8 cellular contexts compared by ENCODE assay signal in the genomic region with DNA sequence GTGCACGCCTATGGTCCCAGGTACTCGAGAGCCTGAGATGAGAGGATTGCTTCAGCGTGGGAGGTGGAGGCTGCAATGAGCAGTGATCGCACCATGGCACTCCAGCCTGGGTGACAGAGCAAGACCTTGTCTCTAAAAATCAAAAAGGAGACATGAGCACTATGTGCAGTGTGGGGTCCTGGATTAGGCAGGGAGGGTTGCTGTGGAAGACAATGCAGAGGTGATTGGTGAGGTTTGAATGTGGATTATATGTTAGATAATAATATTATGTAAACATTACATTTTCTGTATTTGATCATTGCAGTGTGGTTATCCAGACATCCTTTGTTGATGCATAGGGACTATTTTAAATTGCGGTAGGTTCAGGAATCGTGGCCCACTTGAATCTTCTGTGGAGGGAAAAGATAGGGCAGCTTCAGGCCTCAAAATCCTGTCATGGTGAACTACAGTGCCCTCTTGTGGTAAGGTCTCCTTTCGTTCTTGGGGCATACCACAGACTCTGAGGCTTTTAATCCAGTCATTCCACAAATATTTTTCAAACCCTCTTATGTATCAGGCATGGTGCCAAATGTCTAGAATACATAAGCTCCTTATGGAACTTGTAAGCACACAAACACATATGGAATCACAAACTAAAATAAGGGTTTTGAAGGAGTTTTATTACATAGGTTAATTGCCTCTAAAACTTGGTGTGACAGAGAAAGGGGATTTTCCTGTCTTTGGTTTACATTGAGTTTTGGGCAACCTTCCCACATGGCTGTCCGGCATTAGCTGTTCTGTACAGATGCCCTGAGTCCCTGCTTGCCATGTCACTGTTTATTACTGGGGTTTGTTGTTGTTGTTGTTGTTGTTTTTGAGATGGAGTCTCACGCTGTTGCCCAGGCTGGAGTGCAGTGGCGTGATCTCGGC. TPM values are rescaled to one million over a fixed set of nuclear protein-coding genes. Genes with fewer than 3 reads are reported as not detected.
DNase-seq lines count a peak whose midpoint lies in the region; ATAC-seq, FAIRE-seq and TF ChIP-seq lines count a peak whose summit lies in the region.

No MANE protein-coding gene starts in this region.

- H3K4me3 ChIP-seq in HCT116 (replicated peaks in 1 of 2; ENCODE audit: low read depth in 1 of 2, low read length in 2 of 2), result no peak overlapping the region

- DNase-seq in GM03348 (ENCODE audit: low spot score), result peak; percentile 87
- peak; percentile 73 for DNase-seq in HCT116 (ENCODE audit: low read depth, low spot score)
- peak; percentile 44 for DNase-seq in NCI-H146 treated with DMSO at 0.1 percent for 48 hours (lab: John Stamatoyannopoulos, UW; ENCODE audit: unreplicated experiment)
- DNase-seq in T-helper 2 cell, result peak in 4 of 5 experiments; percentile 5 to 73 (median 18)
- peak; percentile 59 to 84 for DNase-seq in T47D (ENCODE audit: low read depth in 1 of 2, low spot score in 1 of 2)
- peak; percentile 15 for DNase-seq in stimulated activated CD4-positive, alpha-beta T cell treated with anti-CD3 and anti-CD28 coated beads, Interleukin-4, amount 100 ng/mL, for 1 hour

- TF ChIP-seq CTCF in HCT116 (IDR thresholded peaks at IDR 0.05 in 2 of 3, conservative IDR thresholded peaks at IDR 0.05 in 1 of 3; ENCODE audit: borderline replicate concordance in 1 of 3, insufficient read depth in 1 of 3, low read depth in 2 of 3, low read length in 2 of 3), result peak; percentile 70 to 84 (median 84)

- H3K36me3 ChIP-seq in HCT116 (ENCODE audit: control insufficient read depth in 1 of 2, insufficient read depth in 2 of 2, low read length in 2 of 2), result no peaks in the 10 kb centered on the region; a peak in 1 of 4 replicates

- H3K79me2 ChIP-seq in HCT116 (ENCODE audit: insufficient read depth, low read length), result no peaks in the 10 kb centered on the region

- FAIRE-seq in islet of Langerhans (lab: Jason Lieb, UNC), result peak; percentile 95

- ATAC-seq in HCT116, result peak; percentile 95
- no peak for ATAC-seq in HG03025 (IDR thresholded peaks at IDR 0.05; ENCODE audit: low FRiP score, unreplicated experiment)

- TF ChIP-seq POLR2A in HCT116 (IDR thresholded peaks at IDR 0.05; ENCODE audit: borderline replicate concordance, extremely low read depth, insufficient read depth, insufficient read length), result no peak

- in situ Hi-C loops in T47D (cut with HindIII; ENCODE audit: low pct_unique_long_range_greater_than_20kb, low sequenced_read_pairs), result no loop called here

- intact Hi-C loops in HCT116 (cut with micrococcal nuclease), result loop anchor here (1.0 to 5.0 kb wide), 5 partner anchors 125 to 533 kb away; no protein-coding TSS in a partner anchor

- no peaks in the 10 kb centered on the region for H3K9me3 ChIP-seq in HCT116 (ENCODE audit: control insufficient read depth in 1 of 2, insufficient read depth in 1 of 2, low read depth in 1 of 2, low read length in 2 of 2)

- RAD21 ChIA-PET in HCT116 (lab: Charles Lee; ENCODE audit: low non-redundant PET in 1 of 2, low total read pairs in 2 of 2, uncharacterized antibody in 2 of 2, unreplicated experiment in 2 of 2), result no interaction called here

- H3K4me1 ChIP-seq in HCT116 (ENCODE audit: control insufficient read depth in 1 of 2, insufficient read depth in 2 of 2, low read length in 2 of 2), result no peaks in the 10 kb centered on the region

- no peak overlapping the region for H3K27ac ChIP-seq in HCT116 (ENCODE audit: low read depth, low read length)

- no peak overlapping the region for H2AFZ ChIP-seq in HCT116 (ENCODE audit: low read depth, low read length, poor library complexity, severe bottlenecking)

- H3K9me2 ChIP-seq in HCT116 (ENCODE audit: insufficient read depth), result no peaks in the 10 kb centered on the region

- CTCF ChIA-PET in HCT116 (lab: Charles Lee), result interaction anchor here (1.1 to 1.7 kb wide), 6 partner anchors 10 to 419 kb away, joined by 4 to 9 read pairs (median 6); no protein-coding TSS in a partner anchor

- no peaks in the 10 kb centered on the region for H3K27me3 ChIP-seq in HCT116 (ENCODE audit: insufficient read depth, low read length)

- no peak overlapping the region for H3K4me2 ChIP-seq in HCT116 (ENCODE audit: low read length)

- peak; percentile 92 for TF ChIP-seq RAD21 in HCT116 (IDR thresholded peaks at IDR 0.05; ENCODE audit: low read depth)

- no peak overlapping the region for H3K9ac ChIP-seq in HCT116 (ENCODE audit: low read length)

- POLR2A ChIA-PET in HCT116 (lab: Charles Lee), result no interaction called here

- no peaks in the 10 kb centered on the region for H4K20me1 ChIP-seq in HCT116 (ENCODE audit: insufficient read depth)

- BruUV-seq in HCT116 (replicated peaks; lab: Mats Ljungman, UMichigan), result no TSS peak

TF ChIP-seq in HCT116, 20 proteins besides CTCF, POLR2A, EP300 and RAD21:
- TF ChIP-seq SP1 (IDR thresholded peaks at IDR 0.05; ENCODE audit: low read depth) (no peak), FOSL1 (IDR thresholded peaks at IDR 0.05; ENCODE audit: low read depth) (0 out of 2 replicates have a peak, but pooled peaks have one; percentile 8)

RNA-seq across cellular contexts. Expression of a gene that starts 37.7 kb away (rescaled TPM):
- 21.9 TPM for total RNA-seq in HCT116 (2021; ENCODE audit: unreplicated experiment)
- 7.6 and 9.1 TPM in 2 replicates for polyA plus RNA-seq in HCT116 (2012)

Comparison
In these comparisons a context has a peak if more than half of its experiments do, and no peak if none do; other contexts are left out.
1. DNase-seq: peak in every context shown above with its lines; median percentile 87 in GM03348; 73 in HCT116; 72 in T47D; 44 in NCI-H146 treated with DMSO at 0.1 percent for 48 hours; 18 in T-helper 2 cell; 15 in stimulated activated CD4-positive, alpha-beta T cell treated with anti-CD3 and anti-CD28 coated beads, Interleukin-4, amount 100 ng/mL, for 1 hour.